Comparison of ENCODE assay signal across 8 cellular contexts in genomic region chr1:157090196-157090647, GRCh38. TPM values are rescaled to one million over a fixed set of nuclear protein-coding genes. Genes with fewer than 3 reads are reported as not detected.
DNase-seq lines count a peak whose midpoint lies in the region; ATAC-seq and TF ChIP-seq lines count a peak whose summit lies in the region.

No MANE protein-coding gene starts in this region.

- WGBS in lower leg skin, 2 donors = 10 to 17% methylated on average over 10 of the region's 10 CpGs

- peak; percentile 90 for DNase-seq in CD1c-positive myeloid dendritic cell (ENCODE audit: extremely low spot score)
- DNase-seq in HFF-Myc (ENCODE audit: extremely low read depth, low read depth) = peak; percentile 85
- DNase-seq in NCI-H748 (lab: John Stamatoyannopoulos, UW; ENCODE audit: unreplicated experiment) = peak; percentile 76
- DNase-seq in activated CD4-positive, alpha-beta T cell treated with anti-CD3 and anti-CD28 coated beads, Interleukin-2, amount 50 U/mL, for 4 hours = peak; percentile 86 to 90
- peak; percentile 86 for DNase-seq in dermis blood vessel endothelial cell
- DNase-seq in lower leg skin (ENCODE audit: low spot score in 2 of 2) = peak; percentile 86 to 97
- DNase-seq in stimulated activated CD4-positive, alpha-beta T cell treated with anti-CD3 and anti-CD28 coated beads, TNF-alpha, amount 100 ng/mL, for 1 hour (ENCODE audit: low read depth in 3 of 3, low spot score in 1 of 3) = peak; percentile 58 to 83 (median 76)

- H3K4me3 ChIP-seq in HFF-Myc (replicated peaks; ENCODE audit: low read depth, low read length) (no peak overlapping the region), lower leg skin (ENCODE audit: low read depth, poor library complexity, severe bottlenecking) (no peak overlapping the region)

- ATAC-seq in GM21526 (IDR thresholded peaks at IDR 0.05; ENCODE audit: low FRiP score, unreplicated experiment) = no peak

- intact Hi-C loops in lower leg skin (cut with DNase I; ENCODE audit: low total_unique reads) = no loop called here

- no peak for TF ChIP-seq POLR2A in lower leg skin (IDR thresholded peaks at IDR 0.05)

- TF ChIP-seq CTCF in HFF-Myc (IDR thresholded peaks at IDR 0.05; ENCODE audit: low read depth, low read length, missing control alignments) = peak; percentile 98
- peak in 1 of 3 donors; percentile 74 for TF ChIP-seq CTCF in lower leg skin (IDR thresholded peaks at IDR 0.05)

RNA-seq across cellular contexts. Expression of gene ETV3L, which starts 9.4 kb away (rescaled TPM):
- not detected in 2 replicates for total RNA-seq in dermis blood vessel endothelial cell
- not detected for total RNA-seq in lower leg skin

RNA-seq across cellular contexts. Expression of gene ARHGEF11, which starts 44.7 kb away (rescaled TPM):
- 22.0 and 23.3 TPM in 2 replicates for total RNA-seq in dermis blood vessel endothelial cell
- 10 to 100 TPM; 16.3 to 30.9 (median 27.3) TPM for total RNA-seq in lower leg skin

RNA-seq across cellular contexts. Expression of gene ETV3, which starts 48.0 kb away (rescaled TPM):
- total RNA-seq in dermis blood vessel endothelial cell (17.2 and 19.1 TPM in 2 replicates), lower leg skin (100 to 1,000 TPM in 1 of 4 donors, 10 to 100 TPM in 3; 81.2 to 117 (median 91.0) TPM)
